ENCODE assay signal across 19 cellular contexts in genomic region chr2:75801234-75801982, GRCh38.
DNase-seq lines count a peak whose midpoint lies in the region; ATAC-seq, FAIRE-seq and TF ChIP-seq lines count a peak whose summit lies in the region.
"Had no signal": no experiment of that assay in that cellular context is flagged by ENCODE, and none has a peak within 500 bp of the region (broad histone marks: within the 10 kb centered on the region; RNA-seq: fewer than 3 reads in every experiment).

No MANE protein-coding gene starts in this region.

- DNase-seq in MM.1S (peak; percentile 57), HTR-8/SVneo (ENCODE audit: insufficient read length, low spot score) (no peak), AML-193 (lab: John Stamatoyannopoulos, UW) (no peak), left colon (no peak), lower leg skin (ENCODE audit: low spot score in 2 of 2) (no peak)
- DNase-seq: activated CD4-positive, alpha-beta T cell treated with anti-CD3 and anti-CD28 coated beads for 48 hours; aorta; dermis blood vessel endothelial cell; lower lobe of right lung; NCI-H1105; NCI-H446 treated with DMSO at 0.1 percent for 48 hours; nephron progenitor cell; Peyer's patch; stimulated activated naive CD4-positive, alpha-beta T cell had no signal

- no peaks in the 10 kb centered on the region for H3K9me2 ChIP-seq in MM.1S (replicated peaks; ENCODE audit: insufficient read depth, low read length)

- TF ChIP-seq CTCF in MM.1S (IDR thresholded peaks at IDR 0.05; ENCODE audit: low read length) (no peak), lower leg skin (IDR thresholded peaks at IDR 0.05) (no peak)

- FAIRE-seq in HTR-8/SVneo (lab: Jason Lieb, UNC) = no peak
- FAIRE-seq: D721Med had no signal

- peak overlapping the region; percentile 91 for H3K4me2 ChIP-seq in MM.1S (ENCODE audit: low read depth, low read length)

- H3K4me3 ChIP-seq in MM.1S (ENCODE audit: low read length) (peak overlapping the region; percentile 51), lower leg skin (ENCODE audit: low read depth, poor library complexity, severe bottlenecking) (no peak overlapping the region)
- H3K4me3 ChIP-seq: lower lobe of right lung, Peyer's patch had no signal

- peak overlapping the region; percentile 19; the same call in 1 of the 2 replicates for H3K9ac ChIP-seq in MM.1S (ENCODE audit: low read length)

- no peaks in the 10 kb centered on the region for H3K79me2 ChIP-seq in MM.1S (ENCODE audit: low read length)

- peaks cover 37% of the 10 kb centered on the region for H3K4me1 ChIP-seq in MM.1S (ENCODE audit: low read length)
- H3K4me1 ChIP-seq: lower lobe of right lung, Peyer's patch had no signal

- no peaks in the 10 kb centered on the region for H4K20me1 ChIP-seq in MM.1S (ENCODE audit: insufficient read depth, low read length)

- intact Hi-C loops in left colon (cut with DNase I, micrococcal nuclease) (no loop called here), lower leg skin (cut with DNase I; ENCODE audit: low total_unique reads) (no loop called here)

- WGBS in lower leg skin, 2 donors = 35 to 41% methylated on average over 2 of the region's 2 CpGs

- H3K27ac ChIP-seq in MM.1S (ENCODE audit: low read length) = peak overlapping the region; percentile 74; the same call in 1 of the 2 replicates
- H3K27ac ChIP-seq: lower lobe of right lung, Peyer's patch had no signal

- no peaks in the 10 kb centered on the region for H3K9me3 ChIP-seq in MM.1S (replicated peaks; ENCODE audit: insufficient read depth, low read length)
- H3K9me3 ChIP-seq: lower lobe of right lung, Peyer's patch had no signal

- peak overlapping the region; percentile 72 for H2AFZ ChIP-seq in MM.1S (ENCODE audit: low read length)

- ATAC-seq in GM18499 (IDR thresholded peaks at IDR 0.05; ENCODE audit: insufficient read depth, unreplicated experiment) = peak; percentile 28
- peak; percentile 43 for ATAC-seq in GM21360 (IDR thresholded peaks at IDR 0.05; ENCODE audit: unreplicated experiment)
- peak; percentile 38 for ATAC-seq in HG02870 (IDR thresholded peaks at IDR 0.05; ENCODE audit: unreplicated experiment)
- ATAC-seq in left colon = no peak
- ATAC-seq: lower lobe of right lung, sciatic nerve had no signal

- H3F3A ChIP-seq in MM.1S (ENCODE audit: insufficient read depth, low read length) = peaks cover 31% of the 10 kb centered on the region

- no peaks in the 10 kb centered on the region for H3K27me3 ChIP-seq in MM.1S (replicated peaks; ENCODE audit: insufficient read depth, low read length)
- H3K27me3 ChIP-seq: Peyer's patch had no signal

- no peak for TF ChIP-seq POLR2A in lower leg skin (IDR thresholded peaks at IDR 0.05)

- no peaks in the 10 kb centered on the region for H3K36me3 ChIP-seq in MM.1S (replicated peaks; ENCODE audit: insufficient read depth, low read length)
- H3K36me3 ChIP-seq: lower lobe of right lung, Peyer's patch had no signal
